9 cellular contexts compared by ENCODE assay signal in the genomic region with DNA sequence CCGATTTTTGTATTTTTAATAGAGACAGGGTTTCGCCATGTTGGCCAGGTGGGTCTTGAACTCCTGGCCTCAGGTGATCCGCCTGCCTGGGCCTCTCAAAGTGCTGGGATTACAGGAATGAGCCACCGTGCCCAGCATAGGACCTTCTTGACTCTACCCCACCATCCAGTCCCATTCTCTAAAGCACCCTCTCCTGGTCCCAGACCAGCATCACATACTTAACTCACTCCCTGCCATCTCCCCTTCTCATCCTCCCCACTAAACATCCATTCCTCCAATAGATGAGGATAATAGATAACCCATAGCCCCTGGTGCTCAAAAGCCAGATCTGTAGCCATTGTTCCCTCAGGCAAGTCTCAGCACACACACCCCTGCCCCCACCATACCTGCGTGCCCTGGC. TPM values are rescaled to one million over a fixed set of nuclear protein-coding genes. Genes with fewer than 3 reads are reported as not detected.
DNase-seq lines count a peak whose midpoint lies in the region; ATAC-seq and TF ChIP-seq lines count a peak whose summit lies in the region.
"Had no signal": no experiment of that assay in that cellular context is flagged by ENCODE, and none has a peak within 500 bp of the region (broad histone marks: within the 10 kb centered on the region; RNA-seq: fewer than 3 reads in every experiment).

No MANE protein-coding gene starts in this region.

- no peak for DNase-seq in activated T-cell treated with anti-CD3 and anti-CD28 coated beads, Interleukin-2, amount 50 U/mL, for 72 hours
- DNase-seq in activated T-cell treated with anti-CD3 and anti-CD28 coated beads, Interleukin-2, amount 50 U/mL, for 1 hour = no peak
- DNase-seq in epithelial cell of proximal tubule (ENCODE audit: low read depth) = no peak
- DNase-seq in NCI-H1092 (lab: John Stamatoyannopoulos, UW) = no peak
- no peak for DNase-seq in NCI-H446 (lab: John Stamatoyannopoulos, UW)

- peaks cover 3 to 7% of the 10 kb centered on the region in 2 donors for H3K36me3 Mint-ChIP-seq in activated T-cell treated with anti-CD3 and anti-CD28 coated beads, Interleukin-2, amount 50 U/mL, for 72 hours (ENCODE audit: insufficient read depth in 2 of 2)
- H3K36me3 Mint-ChIP-seq in stimulated activated memory B cell treated with anti-CD40 and anti-IgM and Interleukin-4, amounts not matched to agents 10 μg/mL and 1 μg/mL and 100 μg/mL, for 72 hours = peaks cover 21% of the 10 kb centered on the region

- no peaks in the 10 kb centered on the region for H4K20me1 ChIP-seq in SU-DHL-6 (ENCODE audit: low read depth, low read length)

- no peak overlapping the region for H3K27ac Mint-ChIP-seq in activated T-cell treated with anti-CD3 and anti-CD28 coated beads, Interleukin-2, amount 50 U/mL, for 72 hours
- peak overlapping the region; percentile 81 for H3K27ac Mint-ChIP-seq in stimulated activated memory B cell treated with anti-CD40 and anti-IgM and Interleukin-4, amounts not matched to agents 10 μg/mL and 1 μg/mL and 100 μg/mL, for 72 hours

- no peak overlapping the region for H3K4me3 ChIP-seq in SU-DHL-6 (ENCODE audit: insufficient read depth, low read length, poor library complexity, severe bottlenecking)
- peak overlapping the region; percentile 89 for H3K4me3 ChIP-seq in epithelial cell of proximal tubule (ENCODE audit: low read depth, low read length)

- H3K27me3 ChIP-seq in SU-DHL-6 (ENCODE audit: low read length) = no peaks in the 10 kb centered on the region

- no peak for ATAC-seq in activated T-cell treated with anti-CD3 and anti-CD28 coated beads, Interleukin-2, amount 50 U/mL, for 72 hours (replicated peaks in 1 of 2)
- ATAC-seq in stimulated activated memory B cell treated with anti-CD40 and anti-IgM and Interleukin-4, amounts not matched to agents 10 μg/mL and 1 μg/mL and 100 μg/mL, for 72 hours = no peak
- no peak for ATAC-seq in GM21423 (IDR thresholded peaks at IDR 0.05; ENCODE audit: unreplicated experiment)

- H2AFZ ChIP-seq in SU-DHL-6 (ENCODE audit: low read depth, low read length, severe bottlenecking) = no peak overlapping the region

- H3K27me3 Mint-ChIP-seq in activated T-cell treated with anti-CD3 and anti-CD28 coated beads, Interleukin-2, amount 50 U/mL, for 72 hours (ENCODE audit: low read depth) = no peaks in the 10 kb centered on the region
- H3K27me3 Mint-ChIP-seq in stimulated activated memory B cell treated with anti-CD40 and anti-IgM and Interleukin-4, amounts not matched to agents 10 μg/mL and 1 μg/mL and 100 μg/mL, for 72 hours = no peaks in the 10 kb centered on the region

- TF ChIP-seq CTCF in SU-DHL-6 (IDR thresholded peaks at IDR 0.05; ENCODE audit: insufficient read depth, low read length, poor library complexity, severe bottlenecking) (no peak), epithelial cell of proximal tubule (conservative IDR thresholded peaks at IDR 0.05; ENCODE audit: low read depth, low read length) (no peak)

- H3K9me3 ChIP-seq in SU-DHL-6 (ENCODE audit: insufficient read depth, low read length) = no peaks in the 10 kb centered on the region
- H3K9me3 ChIP-seq: neutrophil had no signal

- peak overlapping the region; percentile 57; the same call in 1 of the 2 replicates for H3K27ac ChIP-seq in SU-DHL-6 (ENCODE audit: low read depth, low read length)
- H3K27ac ChIP-seq: neutrophil had no signal

- no peaks in the 10 kb centered on the region for H3K9me3 Mint-ChIP-seq in activated T-cell treated with anti-CD3 and anti-CD28 coated beads, Interleukin-2, amount 50 U/mL, for 72 hours
- H3K9me3 Mint-ChIP-seq in stimulated activated memory B cell treated with anti-CD40 and anti-IgM and Interleukin-4, amounts not matched to agents 10 μg/mL and 1 μg/mL and 100 μg/mL, for 72 hours = no peaks in the 10 kb centered on the region

- H3K9ac ChIP-seq in SU-DHL-6 (ENCODE audit: low read length) = peak overlapping the region; percentile 76; the same call in 1 of the 2 replicates

- H3F3A ChIP-seq in SU-DHL-6 (ENCODE audit: insufficient read depth) = peaks cover 14% of the 10 kb centered on the region; the same call in 1 of the 2 replicates

- H3K79me2 ChIP-seq in SU-DHL-6 (ENCODE audit: insufficient read depth, low read length) = no peaks in the 10 kb centered on the region

- peak overlapping the region; percentile 51 for H3K4me2 ChIP-seq in SU-DHL-6 (ENCODE audit: low read depth, low read length, poor library complexity, severe bottlenecking)

- no peaks in the 10 kb centered on the region for H3K36me3 ChIP-seq in SU-DHL-6 (ENCODE audit: low read length)
- H3K36me3 ChIP-seq: neutrophil had no signal

- peaks cover 39% of the 10 kb centered on the region for H3K4me1 Mint-ChIP-seq in activated T-cell treated with anti-CD3 and anti-CD28 coated beads, Interleukin-2, amount 50 U/mL, for 72 hours (ENCODE audit: low read depth)
- peaks cover 49% of the 10 kb centered on the region for H3K4me1 Mint-ChIP-seq in stimulated activated memory B cell treated with anti-CD40 and anti-IgM and Interleukin-4, amounts not matched to agents 10 μg/mL and 1 μg/mL and 100 μg/mL, for 72 hours

- H3K4me3 Mint-ChIP-seq in activated T-cell treated with anti-CD3 and anti-CD28 coated beads, Interleukin-2, amount 50 U/mL, for 72 hours = peak overlapping the region; percentile 85 to 92
- peak overlapping the region; percentile 72 for H3K4me3 Mint-ChIP-seq in stimulated activated memory B cell treated with anti-CD40 and anti-IgM and Interleukin-4, amounts not matched to agents 10 μg/mL and 1 μg/mL and 100 μg/mL, for 72 hours

- no peaks in the 10 kb centered on the region for H3K9me2 ChIP-seq in SU-DHL-6 (replicated peaks; ENCODE audit: insufficient read depth, low read length)

RNA-seq across cellular contexts. Expression of a gene that starts 2.1 kb away (rescaled TPM):
- total RNA-seq in activated T-cell treated with anti-CD3 and anti-CD28 coated beads, Interleukin-2, amount 50 U/mL, for 72 hours = 10 to 100 TPM; 30.7 to 33.8 TPM
- 10.8 and 15.9 TPM in 2 replicates for total RNA-seq in epithelial cell of proximal tubule

RNA-seq across cellular contexts. Expression of a gene that starts 9.0 kb away (rescaled TPM):
- 100 to 1,000 TPM; 112 to 114 TPM for total RNA-seq in activated T-cell treated with anti-CD3 and anti-CD28 coated beads, Interleukin-2, amount 50 U/mL, for 72 hours
- 61.8 and 89.7 TPM in 2 replicates for total RNA-seq in epithelial cell of proximal tubule

RNA-seq across cellular contexts. Expression of a gene that starts 20.1 kb away (rescaled TPM):
- 10 to 100 TPM; 72.4 to 77.9 TPM for total RNA-seq in activated T-cell treated with anti-CD3 and anti-CD28 coated beads, Interleukin-2, amount 50 U/mL, for 72 hours
- 20.7 and 43.7 TPM in 2 replicates for total RNA-seq in epithelial cell of proximal tubule

RNA-seq across cellular contexts. Expression of a gene that starts 24.1 kb away (rescaled TPM):
- 1 to 10 TPM; 3.6 to 4.1 TPM for total RNA-seq in activated T-cell treated with anti-CD3 and anti-CD28 coated beads, Interleukin-2, amount 50 U/mL, for 72 hours
- 0.72 and 8.1 TPM in 2 replicates for total RNA-seq in epithelial cell of proximal tubule

RNA-seq across cellular contexts. Expression of a gene that starts 44.7 kb away (rescaled TPM):
- 10 to 100 TPM; 25.5 to 27.4 TPM for total RNA-seq in activated T-cell treated with anti-CD3 and anti-CD28 coated beads, Interleukin-2, amount 50 U/mL, for 72 hours
- 75.2 and 132 TPM in 2 replicates for total RNA-seq in epithelial cell of proximal tubule
